Comparison of ENCODE assay signal across 19 cellular contexts in the genomic region with DNA sequence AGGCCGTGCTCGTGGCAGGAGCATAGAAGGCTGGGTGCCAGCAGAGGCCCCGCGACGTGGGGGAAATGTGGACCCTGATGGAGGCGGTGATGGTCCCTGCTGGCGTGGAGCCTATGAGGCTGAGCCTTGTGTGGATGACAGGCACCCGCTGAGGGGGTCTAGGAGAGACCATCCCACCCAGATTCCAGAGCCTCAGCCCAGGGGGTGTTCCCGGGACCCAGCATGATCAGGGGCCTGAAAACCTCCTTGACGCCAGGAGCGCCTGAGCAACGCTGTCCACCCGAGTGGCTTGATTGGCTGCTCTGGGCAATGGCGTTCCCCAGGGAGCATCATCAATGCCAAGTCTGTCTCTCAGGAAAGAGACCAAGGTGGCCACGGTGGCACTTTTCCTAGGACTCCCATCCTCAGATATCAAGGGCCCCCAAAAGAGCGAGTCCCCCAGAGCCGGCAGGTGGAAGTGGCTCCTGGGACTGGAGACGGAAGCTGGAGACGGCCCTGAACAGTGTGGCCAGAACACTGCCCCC.
DNase-seq lines count a peak whose midpoint lies in the region; ATAC-seq, FAIRE-seq and TF ChIP-seq lines count a peak whose summit lies in the region.
"Had no signal": no experiment of that assay in that cellular context is flagged by ENCODE, and none has a peak within 500 bp of the region (broad histone marks: within the 10 kb centered on the region; RNA-seq: fewer than 3 reads in every experiment).

No MANE protein-coding gene starts in this region.

- peaks cover 0 to 2% of the 10 kb centered on the region in 2 experiments; a peak in 2 of 4 replicates for H3K4me1 Mint-ChIP-seq in H9

- no peaks in the 10 kb centered on the region for H3K79me1 ChIP-seq in H9 (ENCODE audit: insufficient read depth, low read depth, low read length, poor library complexity, severe bottlenecking)

- no peak overlapping the region; a peak in 1 of 5 replicates for H3K4me3 Mint-ChIP-seq in H9
- H3K4me3 Mint-ChIP-seq: activated CD8-positive, alpha-beta T cell treated with anti-CD3 and anti-CD28 coated beads, Interleukin-2, amount 10 ng/mL, durations not matched to agents 7 days and 5 days; activated naive CD8-positive, alpha-beta T cell; effector memory CD8-positive, alpha-beta T cell; naive thymus-derived CD8-positive, alpha-beta T cell; stimulated activated naive CD8-positive, alpha-beta T cell treated with anti-CD3 and anti-CD28 coated beads, Interleukin-15, Interleukin-2, amounts not matched to agents 100 ng/mL and 50 ng/mL, for 24 hours had no signal

- no peak overlapping the region for H4K91ac ChIP-seq in H9 (ENCODE audit: insufficient read length, low read depth, low read length)

- H2BK5ac ChIP-seq in H9 (ENCODE audit: insufficient read length, low read length): no peak overlapping the region

- no peak overlapping the region for H3T11ph ChIP-seq in H9 (ENCODE audit: low read length)

- H3K18ac ChIP-seq in H9 (ENCODE audit: insufficient read length, low read depth, low read length): no peak overlapping the region

- no peaks in the 10 kb centered on the region for H3F3A ChIP-seq in PC-3 (ENCODE audit: low read length, unreplicated experiment)

- no peak overlapping the region for H2BK120ac ChIP-seq in H9 (ENCODE audit: low read depth, low read length, poor library complexity, severe bottlenecking)

- no peak overlapping the region for H2BK15ac ChIP-seq in H9 (ENCODE audit: low read depth, low read length)

- H2AK5ac ChIP-seq in H9 (ENCODE audit: insufficient read length, low read length): no peak overlapping the region

- H3K23ac ChIP-seq in H9 (ENCODE audit: insufficient read length, low read depth, low read length): no peak overlapping the region

- 52 to 65% (median 61%) methylated on average over 16 to 19 of the region's 19 CpGs for WGBS in heart left ventricle, 4 donors
- WGBS in H9 (ENCODE audit: extremely low coverage, insufficient read length, low lambda C conversion rate): no CpG with 5 or more reads among the region's 19 CpGs

- no peaks in the 10 kb centered on the region for H3K36me3 Mint-ChIP-seq in H9 (ENCODE audit: insufficient read depth in 1 of 3, low read depth in 3 of 3)
- H3K36me3 Mint-ChIP-seq: activated naive CD8-positive, alpha-beta T cell; naive thymus-derived CD8-positive, alpha-beta T cell had no signal

- H3K27ac ChIP-seq in heart left ventricle: no peak overlapping the region
- no peak overlapping the region for H3K27ac ChIP-seq in right atrium auricular region
- H3K27ac ChIP-seq in PC-3 (ENCODE audit: low read length): no peak overlapping the region
- no peak overlapping the region for H3K27ac ChIP-seq in kidney (ENCODE audit: low read depth in 2 of 2, low read length in 2 of 2)
- H3K27ac ChIP-seq in H9 (ENCODE audit: insufficient read length, low read depth, low read length): no peak overlapping the region
- H3K27ac ChIP-seq: coronary artery had no signal

- no peak overlapping the region for H2BK20ac ChIP-seq in H9 (ENCODE audit: low read depth, low read length, poor library complexity, severe bottlenecking)

- no peak overlapping the region for H3K4ac ChIP-seq in H9 (ENCODE audit: low read depth, low read length)

- no peaks in the 10 kb centered on the region for H3K9me2 ChIP-seq in PC-3 (replicated peaks; ENCODE audit: low read length)

- H3K36me3 ChIP-seq in heart left ventricle (no peaks in the 10 kb centered on the region), right atrium auricular region (no peaks in the 10 kb centered on the region), PC-3 (ENCODE audit: low read depth, low read length) (no peaks in the 10 kb centered on the region), kidney (ENCODE audit: control insufficient read depth in 1 of 2, insufficient read depth in 2 of 2, low read length in 2 of 2) (no peaks in the 10 kb centered on the region)

- H3K9me3 Mint-ChIP-seq in H9: no peaks in the 10 kb centered on the region
- H3K9me3 Mint-ChIP-seq: activated T-helper 2 cell treated with anti-CD3 and anti-CD28 coated beads, Interferon-gamma antibody, Interleukin-2, Interleukin-4, amounts not matched to agents 10 μg/mL and 5 μg/mL and 100 μg/mL, durations not matched to agents 14 hours and 24 hours and 36 hours; effector memory CD8-positive, alpha-beta T cell; naive thymus-derived CD8-positive, alpha-beta T cell; stimulated activated naive CD8-positive, alpha-beta T cell treated with anti-CD3 and anti-CD28 coated beads, Interleukin-15, Interleukin-2, amounts not matched to agents 100 ng/mL and 50 ng/mL, for 24 hours had no signal

- POLR2A ChIA-PET in PC-3 (lab: Charles Lee; ENCODE audit: unreplicated experiment): no interaction called here

- no peak overlapping the region for H3K56ac ChIP-seq in H9 (ENCODE audit: insufficient read length, low read depth, low read length)

- BruUV-seq in PC-3 (replicated peaks; lab: Mats Ljungman, UMichigan): no TSS peak

- H3K9ac ChIP-seq in PC-3 (ENCODE audit: low read length): no peak overlapping the region
- no peak overlapping the region for H3K9ac ChIP-seq in kidney (ENCODE audit: low read length in 2 of 2)
- no peak overlapping the region for H3K9ac ChIP-seq in H9 (ENCODE audit: extremely low read depth, insufficient read length, low read length)

- no peak for FAIRE-seq in kidney (lab: Jason Lieb, UNC)

- H3K27ac Mint-ChIP-seq in H9: no peak overlapping the region
- H3K27ac Mint-ChIP-seq: activated CD8-positive, alpha-beta T cell treated with anti-CD3 and anti-CD28 coated beads, Interleukin-2, amount 10 ng/mL, durations not matched to agents 7 days and 5 days; activated naive CD8-positive, alpha-beta T cell; activated T-helper 2 cell treated with anti-CD3 and anti-CD28 coated beads, Interferon-gamma antibody, Interleukin-2, Interleukin-4, amounts not matched to agents 10 μg/mL and 5 μg/mL and 100 μg/mL, durations not matched to agents 14 hours and 24 hours and 36 hours; effector memory CD8-positive, alpha-beta T cell; stimulated activated naive CD8-positive, alpha-beta T cell treated with anti-CD3 and anti-CD28 coated beads, Interleukin-15, Interleukin-2, amounts not matched to agents 100 ng/mL and 50 ng/mL, for 24 hours had no signal

- DNase-seq in heart left ventricle (peak in 3 of 5 donors; percentile 24 to 51 (median 26)), right atrium auricular region (ENCODE audit: low spot score) (no peak), PC-3 (no peak), kidney (peak; percentile 63), H9 (no peak), GOT3 (lab: John Stamatoyannopoulos, UW) (no peak)
- DNase-seq: mesendoderm, NCI-H1105 treated with DMSO at 0.1 percent for 48 hours, NCI-H1930, NCI-H774 had no signal

- H3K14ac ChIP-seq in H9 (ENCODE audit: insufficient read depth, low read length): no peak overlapping the region

- H3K4me1 ChIP-seq in heart left ventricle: peaks cover 0 to 31% (median 19%) of the 10 kb centered on the region in 12 donors
- H3K4me1 ChIP-seq in right atrium auricular region: peaks cover 0 to 29% of the 10 kb centered on the region in 2 donors
- H3K4me1 ChIP-seq in PC-3 (ENCODE audit: insufficient read depth, low read length): 0 out of 2 replicates have a peak, but pooled peaks cover 5% of the 10 kb centered on the region
- H3K4me1 ChIP-seq in kidney (ENCODE audit: control insufficient read depth in 1 of 2, insufficient read depth in 1 of 2, low read depth in 1 of 2, low read length in 2 of 2): peaks cover 6 to 15% of the 10 kb centered on the region in 2 donors
- no peaks in the 10 kb centered on the region for H3K4me1 ChIP-seq in H9 (ENCODE audit: insufficient read depth, low read length)

- no peaks in the 10 kb centered on the region for H3K23me2 ChIP-seq in H9 (ENCODE audit: insufficient read length, low read depth, low read length, poor library complexity, severe bottlenecking)

- H3K27me3 ChIP-seq in heart left ventricle (peaks cover 0 to 10% (median 0%) of the 10 kb centered on the region in 9 donors), right atrium auricular region (no peaks in the 10 kb centered on the region), PC-3 (ENCODE audit: low read length) (no peaks in the 10 kb centered on the region), H9 (ENCODE audit: insufficient read depth, low read length) (no peaks in the 10 kb centered on the region)

- H3K9me3 ChIP-seq in heart left ventricle: no peaks in the 10 kb centered on the region
- H3K9me3 ChIP-seq in right atrium auricular region: no peaks in the 10 kb centered on the region
- no peaks in the 10 kb centered on the region for H3K9me3 ChIP-seq in PC-3 (ENCODE audit: low read length)
- no peaks in the 10 kb centered on the region for H3K9me3 ChIP-seq in kidney (ENCODE audit: control insufficient read depth in 1 of 2, low read length in 2 of 2)
- no peaks in the 10 kb centered on the region for H3K9me3 ChIP-seq in H9 (ENCODE audit: control insufficient read depth, low read depth, low read length)
- H3K9me3 ChIP-seq: Caco-2 had no signal

- H3K79me2 ChIP-seq in PC-3 (ENCODE audit: low read length): no peaks in the 10 kb centered on the region
- no peaks in the 10 kb centered on the region for H3K79me2 ChIP-seq in H9 (ENCODE audit: insufficient read depth, low read length)

- no peak for TF ChIP-seq CTCF in heart left ventricle (IDR thresholded peaks at IDR 0.05)
- TF ChIP-seq CTCF in right atrium auricular region (IDR thresholded peaks at IDR 0.05): no peak
- TF ChIP-seq CTCF in PC-3 (conservative IDR thresholded peaks at IDR 0.05; ENCODE audit: low read depth, low read length): no peak
- TF ChIP-seq CTCF in kidney (IDR thresholded peaks at IDR 0.05; ENCODE audit: borderline replicate concordance, extremely low read depth, insufficient read depth): no peak
- no peak for TF ChIP-seq CTCF in H9 (conservative IDR thresholded peaks at IDR 0.05)

- TF ChIP-seq POLR2A in heart left ventricle (IDR thresholded peaks at IDR 0.05): no peak

- no peak overlapping the region for H4K8ac ChIP-seq in H9 (replicated peaks; ENCODE audit: insufficient read length, low read depth, low read length)

- H2AFZ ChIP-seq in PC-3 (ENCODE audit: low read length): peak overlapping the region; percentile 45; the same call in 1 of the 2 replicates
- no peak overlapping the region for H2AFZ ChIP-seq in H9 (ENCODE audit: low read length)

- H4K20me1 ChIP-seq in PC-3 (ENCODE audit: low read length) (no peaks in the 10 kb centered on the region), H9 (ENCODE audit: control insufficient read depth, insufficient read depth, insufficient read length) (no peaks in the 10 kb centered on the region)

- peaks cover 21% of the 10 kb centered on the region for H3K27me3 Mint-ChIP-seq in H9 (ENCODE audit: low read depth)
- H3K27me3 Mint-ChIP-seq: activated naive CD8-positive, alpha-beta T cell; stimulated activated naive CD8-positive, alpha-beta T cell treated with anti-CD3 and anti-CD28 coated beads, Interleukin-15, Interleukin-2, amounts not matched to agents 100 ng/mL and 50 ng/mL, for 24 hours had no signal

- H2BK12ac ChIP-seq in H9 (ENCODE audit: insufficient read length, low read depth, low read length): no peak overlapping the region

- H4K5ac ChIP-seq in H9 (ENCODE audit: insufficient read length, low read depth, low read length): no peak overlapping the region

- H3K4me3 ChIP-seq in heart left ventricle: no peak overlapping the region
- H3K4me3 ChIP-seq in right atrium auricular region: no peak overlapping the region
- H3K4me3 ChIP-seq in PC-3 (ENCODE audit: low read length): no peak overlapping the region
- H3K4me3 ChIP-seq in kidney (ENCODE audit: low read length in 2 of 2): no peak overlapping the region
- H3K4me3 ChIP-seq: coronary artery had no signal

- H3K4me2 ChIP-seq in PC-3 (ENCODE audit: low read length): peak overlapping the region; percentile 48
- H3K4me2 ChIP-seq in H9 (ENCODE audit: insufficient read depth, insufficient read length, low read length): no peak overlapping the region

- intact Hi-C loops in heart left ventricle (cut with DNase I): loop anchor here in 9 of 10 donors (1.0 to 10.0 kb wide), 9 partner anchors 79 to 667 kb away; a partner anchor contains a TSS
- intact Hi-C loops in PC-3 (cut with micrococcal nuclease): loop anchor here (1.0 to 5.0 kb wide), 3 partner anchors 79 to 180 kb away; a partner anchor contains a TSS
- intact Hi-C loops in kidney (cut with DNase I): loop anchor here (2.0 to 5.0 kb wide), 2 partner anchors 76 to 179 kb away; no protein-coding TSS in a partner anchor

- ATAC-seq in heart left ventricle: no peak
- ATAC-seq in PC-3: peak; percentile 12; the same call in 1 of the 2 replicates
- no peak for ATAC-seq in GM21723 (IDR thresholded peaks at IDR 0.05; ENCODE audit: unreplicated experiment)

- CTCF ChIA-PET in PC-3 (lab: Charles Lee): no interaction called here

Comparison
In these comparisons a context has a peak if more than half of its experiments do, and no peak if none do; other contexts are left out.
1. DNase-seq: peak in heart left ventricle (3 of 5) and kidney (single experiment); none in right atrium auricular region (single experiment), PC-3 (single experiment), H9 (single experiment) and GOT3 (single experiment).